21 cellular contexts compared by ENCODE assay signal in the genomic region with DNA sequence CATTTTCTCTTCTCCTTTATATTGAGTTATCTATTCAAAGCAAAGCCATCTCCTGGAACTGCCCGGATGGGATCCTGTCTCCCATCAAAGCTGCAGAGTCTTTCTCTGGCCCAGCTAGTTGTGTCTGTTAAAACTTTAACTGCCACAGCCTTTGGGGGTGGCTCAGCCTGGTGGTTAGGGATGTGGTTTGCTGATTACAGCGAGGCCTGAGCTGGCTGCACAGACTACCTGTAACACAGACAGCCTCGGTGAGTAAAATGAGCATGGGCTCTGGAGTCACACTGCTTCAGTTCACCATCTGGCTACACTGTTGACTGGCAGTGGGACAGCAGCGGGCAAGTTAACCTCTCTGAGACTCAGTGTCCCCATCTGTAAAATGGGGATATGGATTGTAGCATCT. TPM values are rescaled to one million over a fixed set of nuclear protein-coding genes. Genes with fewer than 3 reads are reported as not detected.
"Had no signal": no experiment of that assay in that cellular context is flagged by ENCODE, and none has a peak within 500 bp of the region (broad histone marks: within the 10 kb centered on the region; RNA-seq: fewer than 3 reads in every experiment).

No MANE protein-coding gene starts in this region.

- ATAC-seq: natural killer cell treated with Interleukin-12 subunit alpha and Interleukin-12 subunit beta and Interleukin-15 and Interleukin-18, amount 100 ng/mL, for 72 hours had no signal

- H3K9me3 Mint-ChIP-seq: dendritic cell treated with granulocyte-macrophage colony-stimulating factor and Interleukin-4, amounts not matched to agents 40 ng/mL and 50 ng/mL, for 4 days; immature natural killer cell had no signal

- H3K27ac ChIP-seq: ascending aorta, breast epithelium, skin epidermis, tibial artery, uterus had no signal

- H3K4me1 Mint-ChIP-seq: immature natural killer cell had no signal

- H3K27me3 ChIP-seq: ascending aorta, breast epithelium, uterus had no signal

- H3K4me3 ChIP-seq: ascending aorta, breast epithelium, skin epidermis, tibial artery, uterus had no signal

- H3K4me3 Mint-ChIP-seq: dendritic cell treated with granulocyte-macrophage colony-stimulating factor and Interleukin-4, amounts not matched to agents 40 ng/mL and 50 ng/mL, for 4 days; immature natural killer cell; natural killer cell treated with Interleukin-12 subunit alpha and Interleukin-12 subunit beta and Interleukin-15 and Interleukin-18, amount 100 ng/mL, for 72 hours had no signal

- DNase-seq: activated CD4-positive, alpha-beta T cell treated with anti-CD3 and anti-CD28 coated beads, Interleukin-2, amount 50 U/mL, for 48 hours; activated CD4-positive, CD25-positive, alpha-beta regulatory T cell treated with anti-CD3 and anti-CD28 coated beads, Interleukin-2, amount 50 U/mL, for 72 hours; effector memory CD4-positive, alpha-beta T cell; foreskin melanocyte; head of caudate nucleus; immature natural killer cell; mesendoderm; nucleus accumbens; posterior cingulate gyrus; stimulated activated CD4-positive, alpha-beta T cell treated with anti-CD3 and anti-CD28 coated beads, Interleukin-15, amount 100 ng/mL, for 24 hours; stimulated activated CD4-positive, alpha-beta T cell treated with anti-CD3 and anti-CD28 coated beads, Interleukin-4, amount 100 ng/mL, for 1 hour; stimulated activated naive CD4-positive, alpha-beta T cell; tibial artery; uterus had no signal

- H3K9me3 ChIP-seq: ascending aorta, breast epithelium, tibial artery, uterus had no signal

- H3K36me3 Mint-ChIP-seq: immature natural killer cell; natural killer cell treated with Interleukin-12 subunit alpha and Interleukin-12 subunit beta and Interleukin-15 and Interleukin-18, amount 100 ng/mL, for 72 hours had no signal

- H3K27ac Mint-ChIP-seq: dendritic cell treated with granulocyte-macrophage colony-stimulating factor and Interleukin-4, amounts not matched to agents 40 ng/mL and 50 ng/mL, for 4 days; immature natural killer cell; natural killer cell treated with Interleukin-12 subunit alpha and Interleukin-12 subunit beta and Interleukin-15 and Interleukin-18, amount 100 ng/mL, for 72 hours had no signal

- H3K36me3 ChIP-seq: ascending aorta, breast epithelium, tibial artery, uterus had no signal

- H3K4me1 ChIP-seq: ascending aorta, breast epithelium, uterus had no signal

RNA-seq across cellular contexts. Expression of gene HABP2, which starts 18.4 kb away (rescaled TPM):
- total RNA-seq: ascending aorta; cerebellum; natural killer cell treated with Interleukin-12 subunit alpha and Interleukin-12 subunit beta and Interleukin-15 and Interleukin-18, amount 100 ng/mL, for 72 hours; subcutaneous adipose tissue had no signal
